Comparison of ENCODE assay signal across 14 cellular contexts in genomic region chr13:76503756-76504155, GRCh38.
DNase-seq lines count a peak whose midpoint lies in the region.
"Had no signal": no experiment of that assay in that cellular context is flagged by ENCODE, and none has a peak within 500 bp of the region (broad histone marks: within the 10 kb centered on the region; RNA-seq: fewer than 3 reads in every experiment).

No MANE protein-coding gene starts in this region.

- no peaks in the 10 kb centered on the region for H3F3A ChIP-seq in GM23248 (ENCODE audit: insufficient read depth)

- H3K79me2 ChIP-seq in GM23248 (ENCODE audit: insufficient read depth): no peaks in the 10 kb centered on the region

- no peaks in the 10 kb centered on the region; the same call in 1 of the 2 replicates for H4K20me1 ChIP-seq in GM23248 (ENCODE audit: insufficient read depth)

- in situ Hi-C loops in GM23248 (cut with MboI): no loop called here

- H3K9me3 ChIP-seq in SJCRH30 (replicated peaks) (no peaks in the 10 kb centered on the region), GM23248 (ENCODE audit: low read depth) (no peaks in the 10 kb centered on the region)
- H3K9me3 ChIP-seq: SJSA1 had no signal

- no peak overlapping the region for H3K4me3 ChIP-seq in SJCRH30
- no peak overlapping the region for H3K4me3 ChIP-seq in GM23248
- H3K4me3 ChIP-seq: SJSA1 had no signal

- H2AFZ ChIP-seq in GM23248: no peak overlapping the region

- H3K4me1 ChIP-seq in SJCRH30 (peaks cover 25% of the 10 kb centered on the region), GM23248 (ENCODE audit: insufficient read depth) (no peaks in the 10 kb centered on the region)
- H3K4me1 ChIP-seq: SJSA1 had no signal

- DNase-seq in DMS53 treated with DMSO at 0.1 percent for 48 hours (lab: John Stamatoyannopoulos, UW; ENCODE audit: unreplicated experiment) (peak; percentile 79), NCI-H1436 treated with DMSO at 0.1 percent for 48 hours (lab: John Stamatoyannopoulos, UW) (peak; percentile 55), NCI-H345 (lab: John Stamatoyannopoulos, UW) (peak; percentile 78), SJCRH30 (peak; percentile 86 to 95), NCI-H2227 treated with DMSO at 0.1 percent for 48 hours (lab: John Stamatoyannopoulos, UW) (no peak), GM23248 (no peak)
- no peak for DNase-seq in stimulated activated CD4-positive, alpha-beta T cell treated with anti-CD3 and anti-CD28 coated beads, Interleukin-12 subunit alpha, Interleukin-12 subunit beta, amount 100 ng/mL, for 4 hours
- no peak for DNase-seq in stimulated activated CD4-positive, alpha-beta T cell treated with anti-CD3 and anti-CD28 coated beads, Interleukin-2, amount 100 ng/mL, for 24 hours
- DNase-seq: AML-193, H7, NCI-H1694, SW 1271 had no signal

- no peak overlapping the region for H3K4me2 ChIP-seq in GM23248 (ENCODE audit: unreplicated experiment)
- H3K4me2 ChIP-seq: KMS-11 had no signal

- H3K27ac ChIP-seq in SJCRH30: peak overlapping the region; percentile 70
- no peak overlapping the region for H3K27ac ChIP-seq in GM23248
- H3K27ac ChIP-seq: KMS-11, SJSA1 had no signal

- no peak overlapping the region for H3K9ac ChIP-seq in GM23248
- H3K9ac ChIP-seq: KMS-11 had no signal

- 67 to 71% methylated on average over 5 of the region's 5 CpGs for WGBS in GM23248 (ENCODE audit: low coverage in 1 of 2, low lambda C conversion rate in 2 of 2, missing lambda C conversion rate in 2 of 2), 2 experiments

- no peaks in the 10 kb centered on the region for H3K9me2 ChIP-seq in GM23248 (ENCODE audit: insufficient read depth)

- H3K27me3 ChIP-seq in SJCRH30: no peaks in the 10 kb centered on the region
- peaks cover 82% of the 10 kb centered on the region for H3K27me3 ChIP-seq in GM23248 (replicated peaks; ENCODE audit: insufficient read depth)
- H3K27me3 ChIP-seq: SJSA1 had no signal

- H3K36me3 ChIP-seq in SJCRH30: no peaks in the 10 kb centered on the region
- H3K36me3 ChIP-seq in GM23248 (ENCODE audit: low read depth): no peaks in the 10 kb centered on the region
- H3K36me3 ChIP-seq: SJSA1 had no signal

Comparison
In these comparisons a context has a peak if more than half of its experiments do, and no peak if none do; other contexts are left out.
1. DNase-seq: peak in DMS53 treated with DMSO at 0.1 percent for 48 hours (single experiment), NCI-H1436 treated with DMSO at 0.1 percent for 48 hours (single experiment), NCI-H345 (single experiment) and SJCRH30 (2 of 2); none in stimulated activated CD4-positive, alpha-beta T cell treated with anti-CD3 and anti-CD28 coated beads, Interleukin-12 subunit alpha, Interleukin-12 subunit beta, amount 100 ng/mL, for 4 hours (single experiment), stimulated activated CD4-positive, alpha-beta T cell treated with anti-CD3 and anti-CD28 coated beads, Interleukin-2, amount 100 ng/mL, for 24 hours (0 of 2), NCI-H2227 treated with DMSO at 0.1 percent for 48 hours (single experiment) and GM23248 (single experiment).